In genomic region chr15:43441316-43441715, GRCh38 we compare ENCODE assay signal across 1 cellular context.
A peak's percentile ranks its signal among the peaks of the same experiment; 100 is the strongest.
TF ChIP-seq lines count a peak whose summit lies in the region.

No MANE protein-coding gene starts in this region.

TF ChIP-seq in K562, 482 proteins besides CTCF, POLR2A, EP300 and RAD21 (continued from another document):
- TF ChIP-seq MNT (conservative IDR thresholded peaks at IDR 0.05), result 0 out of 4 replicates have a peak, but pooled peaks of 1 of the 2 experiments have one; percentile 24
- no peak for TF ChIP-seq ZNF592 (IDR thresholded peaks at IDR 0.05)
- no peak for TF ChIP-seq LARP7 (IDR thresholded peaks at IDR 0.05)
- no peak for TF ChIP-seq HOXB6 (CRISPR knock-in tag; IDR thresholded peaks at IDR 0.05; ENCODE audit: borderline replicate concordance)
- no peak for TF ChIP-seq ZNF274 (IDR thresholded peaks at IDR 0.05; ENCODE audit: borderline replicate concordance, low read depth, low read length)
- no peak for TF ChIP-seq TAL1 (IDR thresholded peaks at IDR 0.05)
- TF ChIP-seq ZNF589 (CRISPR knock-in tag; IDR thresholded peaks at IDR 0.05; ENCODE audit: low read depth), result no peak
- no peak for TF ChIP-seq MEF2D (tag; conservative IDR thresholded peaks at IDR 0.05; ENCODE audit: low read depth)
- TF ChIP-seq HINFP (tag; conservative IDR thresholded peaks at IDR 0.05; ENCODE audit: low read depth), result no peak
- TF ChIP-seq FOXJ2 (tag; IDR thresholded peaks at IDR 0.05), result peak; percentile 61; the same call in 1 of the 2 replicates
